In genomic region chr6:170371588-170371987, GRCh38 we compare ENCODE assay signal across 14 cellular contexts.
DNase-seq lines count a peak whose midpoint lies in the region; ATAC-seq lines count a peak whose summit lies in the region.
"Had no signal": no experiment of that assay in that cellular context is flagged by ENCODE, and none has a peak within 500 bp of the region (broad histone marks: within the 10 kb centered on the region; RNA-seq: fewer than 3 reads in every experiment).

No MANE protein-coding gene starts in this region.

- no peak overlapping the region for H2AFZ ChIP-seq in GM23248

- H3K4me2 ChIP-seq in GM23248 (ENCODE audit: unreplicated experiment), result no peak overlapping the region

- in situ Hi-C loops in GM23248 (cut with MboI), result no loop called here

- H3K79me2 ChIP-seq in GM23248 (ENCODE audit: insufficient read depth), result no peaks in the 10 kb centered on the region

- peaks cover 0 to 1% of the 10 kb centered on the region in 2 donors for H3K9me3 Mint-ChIP-seq in stimulated activated naive B cell treated with anti-CD40 and anti-IgM and Interleukin-4, amounts not matched to agents 10 μg/mL and 1 μg/mL and 100 μg/mL, for 72 hours

- H3K4me1 Mint-ChIP-seq in stimulated activated naive B cell treated with anti-CD40 and anti-IgM and Interleukin-4, amounts not matched to agents 10 μg/mL and 1 μg/mL and 100 μg/mL, for 72 hours, result peaks cover 13 to 15% of the 10 kb centered on the region in 2 donors

- no peaks in the 10 kb centered on the region for H3K27me3 ChIP-seq in GM23248 (replicated peaks; ENCODE audit: insufficient read depth)
- H3K27me3 ChIP-seq: heart right ventricle, right lobe of liver, transverse colon had no signal

- H3K27ac ChIP-seq in GM23248, result no peak overlapping the region
- H3K27ac ChIP-seq: heart right ventricle, right lobe of liver had no signal

- ATAC-seq in GM18498 (IDR thresholded peaks at IDR 0.05; ENCODE audit: unreplicated experiment), result no peak
- no peak for ATAC-seq in stimulated activated naive B cell treated with anti-CD40 and anti-IgM and Interleukin-4, amounts not matched to agents 10 μg/mL and 1 μg/mL and 100 μg/mL, for 72 hours (replicated peaks)
- ATAC-seq: right lobe of liver had no signal

- H3K4me3 ChIP-seq in GM23248, result no peak overlapping the region
- H3K4me3 ChIP-seq: heart right ventricle, right lobe of liver, transverse colon had no signal

- 71 to 75% methylated on average over 8 of the region's 8 CpGs for WGBS in GM23248 (ENCODE audit: low coverage in 1 of 2, low lambda C conversion rate in 2 of 2, missing lambda C conversion rate in 2 of 2), 2 experiments

- H3F3A ChIP-seq in GM23248 (ENCODE audit: insufficient read depth), result no peaks in the 10 kb centered on the region

- no peaks in the 10 kb centered on the region for H3K27me3 Mint-ChIP-seq in stimulated activated naive B cell treated with anti-CD40 and anti-IgM and Interleukin-4, amounts not matched to agents 10 μg/mL and 1 μg/mL and 100 μg/mL, for 72 hours

- no peak overlapping the region for H3K4me3 Mint-ChIP-seq in stimulated activated naive B cell treated with anti-CD40 and anti-IgM and Interleukin-4, amounts not matched to agents 10 μg/mL and 1 μg/mL and 100 μg/mL, for 72 hours

- no peaks in the 10 kb centered on the region for H4K20me1 ChIP-seq in GM23248 (ENCODE audit: insufficient read depth)

- peak; percentile 11 for DNase-seq in NCI-H748 (lab: John Stamatoyannopoulos, UW; ENCODE audit: unreplicated experiment)
- DNase-seq in NCI-H748 treated with DMSO at 0.1 percent for 48 hours (lab: John Stamatoyannopoulos, UW), result no peak
- DNase-seq in NCI-H526 treated with DMSO at 0.1 percent for 48 hours (lab: John Stamatoyannopoulos, UW), result peak; percentile 72
- DNase-seq in globus pallidus (ENCODE audit: low spot score), result peak; percentile 88
- DNase-seq in nucleus accumbens (lab: John Stamatoyannopoulos, UW), result peak in 46 of 56 donors; percentile 7 to 78 (median 55)
- no peak for DNase-seq in GM23248
- no peak for DNase-seq in stimulated activated naive B cell treated with anti-CD40 and anti-IgM and Interleukin-4, amounts not matched to agents 10 μg/mL and 1 μg/mL and 100 μg/mL, for 72 hours
- DNase-seq: aorta, heart right ventricle, NCI-H187, right lobe of liver, T1000, transverse colon had no signal

- 0 out of 2 replicates have a peak, but pooled peaks cover 11% of the 10 kb centered on the region for H3K36me3 ChIP-seq in GM23248 (ENCODE audit: low read depth)
- H3K36me3 ChIP-seq: right lobe of liver, transverse colon had no signal

- H3K9ac ChIP-seq in GM23248, result no peak overlapping the region

- H3K9me2 ChIP-seq in GM23248 (ENCODE audit: insufficient read depth), result no peaks in the 10 kb centered on the region

- peaks cover 27 to 39% of the 10 kb centered on the region in 2 donors for H3K36me3 Mint-ChIP-seq in stimulated activated naive B cell treated with anti-CD40 and anti-IgM and Interleukin-4, amounts not matched to agents 10 μg/mL and 1 μg/mL and 100 μg/mL, for 72 hours

- H3K9me3 ChIP-seq in GM23248 (ENCODE audit: low read depth), result no peaks in the 10 kb centered on the region
- H3K9me3 ChIP-seq: heart right ventricle, right lobe of liver, transverse colon had no signal

- no peaks in the 10 kb centered on the region for H3K4me1 ChIP-seq in GM23248 (ENCODE audit: insufficient read depth)
- H3K4me1 ChIP-seq: right lobe of liver had no signal

- no peak overlapping the region for H3K27ac Mint-ChIP-seq in stimulated activated naive B cell treated with anti-CD40 and anti-IgM and Interleukin-4, amounts not matched to agents 10 μg/mL and 1 μg/mL and 100 μg/mL, for 72 hours

Comparison
In these comparisons a context has a peak if more than half of its experiments do, and no peak if none do; other contexts are left out.
1. DNase-seq: peak in NCI-H748 (single experiment), NCI-H526 treated with DMSO at 0.1 percent for 48 hours (single experiment), globus pallidus (single experiment) and nucleus accumbens (46 of 56); none in NCI-H748 treated with DMSO at 0.1 percent for 48 hours (single experiment), GM23248 (single experiment) and stimulated activated naive B cell treated with anti-CD40 and anti-IgM and Interleukin-4, amounts not matched to agents 10 μg/mL and 1 μg/mL and 100 μg/mL, for 72 hours (single experiment).